34 cellular contexts compared by ENCODE assay signal in the genomic region with DNA sequence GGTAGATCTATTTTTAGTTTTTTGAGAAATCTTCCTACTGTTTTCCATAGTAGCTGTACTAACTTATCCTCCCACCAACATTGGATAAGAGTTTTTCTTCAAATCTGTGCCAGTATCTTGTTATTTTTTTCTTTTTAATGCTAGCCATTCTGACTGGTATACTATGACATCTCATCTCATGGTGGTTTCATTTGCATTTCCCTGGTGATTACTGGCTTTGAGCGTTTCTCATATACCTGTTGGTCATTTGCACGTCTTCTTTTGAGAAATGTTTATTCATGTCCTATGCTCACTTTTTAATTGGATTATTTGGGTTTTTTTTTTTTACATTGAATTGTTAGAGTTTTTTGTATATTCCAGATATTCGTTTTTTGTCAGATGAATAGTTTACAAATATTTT.
"Had no signal": no experiment of that assay in that cellular context is flagged by ENCODE, and none has a peak within 500 bp of the region (broad histone marks: within the 10 kb centered on the region; RNA-seq: fewer than 3 reads in every experiment).

No MANE protein-coding gene starts in this region.

- H3K9ac ChIP-seq: KMS-11 had no signal

- H3K27ac ChIP-seq: KMS-11 had no signal

- H3K9me3 ChIP-seq: MG63 had no signal

- H3K4me2 ChIP-seq: KMS-11 had no signal

- H3K27me3 ChIP-seq: MG63 had no signal

- DNase-seq: Karpas-422, Kasumi-1, KBM-7, KG1, MG63, MV-4-11, NCI-H1048, NCI-H1092, NCI-H1092 treated with DMSO at 0.1 percent for 48 hours, NCI-H1105, NCI-H1105 treated with DMSO at 0.1 percent for 48 hours, NCI-H1417, NCI-H1417 treated with DMSO at 0.1 percent for 48 hours, NCI-H1436, NCI-H1436 treated with DMSO at 0.1 percent for 48 hours, NCI-H146, NCI-H1694, NCI-H187, NCI-H187 treated with DMSO at 0.1 percent for 48 hours, NCI-H1930, NCI-H2029, NCI-H2029 treated with DMSO at 0.1 percent for 48 hours, NCI-H2081, NCI-H2081 treated with DMSO at 0.1 percent for 48 hours, NCI-H2107, NCI-H2171, NCI-H2171 treated with DMSO at 0.1 percent for 48 hours, NCI-H2227 treated with DMSO at 0.1 percent for 48 hours, NCI-H226, NCI-H345, NCI-H446, NCI-H446 treated with DMSO at 0.1 percent for 48 hours, NCI-H510A had no signal

- H3K4me3 ChIP-seq: MG63 had no signal

- H3K36me3 ChIP-seq: MG63 had no signal
